ENCODE assay signal across 8 cellular contexts in genomic region chr3:158107508-158108095, GRCh38. TPM values are rescaled to one million over a fixed set of nuclear protein-coding genes. Genes with fewer than 3 reads are reported as not detected.
DNase-seq lines count a peak whose midpoint lies in the region; ATAC-seq lines count a peak whose summit lies in the region.

No MANE protein-coding gene starts in this region.

- in situ Hi-C loops in G401 (cut with HindIII; ENCODE audit: low sequenced_read_pairs), result no loop called here

- intact Hi-C loops in dendritic cell treated with granulocyte-macrophage colony-stimulating factor and Interleukin-4, amounts not matched to agents 40 ng/mL and 50 ng/mL, for 4 days (cut with micrococcal nuclease), result no loop called here

- H3K9me3 Mint-ChIP-seq in activated T-cell treated with anti-CD3 and anti-CD28 coated beads, Interleukin-2, amount 50 U/mL, for 4 hours, result peaks cover 6% of the 10 kb centered on the region
- H3K9me3 Mint-ChIP-seq in dendritic cell treated with granulocyte-macrophage colony-stimulating factor and Interleukin-4, amounts not matched to agents 40 ng/mL and 50 ng/mL, for 4 days, result peaks cover 1% of the 10 kb centered on the region
- H3K9me3 Mint-ChIP-seq in stimulated activated effector memory CD8-positive, alpha-beta T cell treated with anti-CD3 and anti-CD28 coated beads, Interleukin-12 subunit alpha, Interleukin-12 subunit beta, amount 100 ng/mL, for 72 hours, result no peaks in the 10 kb centered on the region

- H3K27me3 Mint-ChIP-seq in activated T-cell treated with anti-CD3 and anti-CD28 coated beads, Interleukin-2, amount 50 U/mL, for 4 hours (ENCODE audit: low read depth), result peaks cover 60% of the 10 kb centered on the region
- H3K27me3 Mint-ChIP-seq in dendritic cell treated with granulocyte-macrophage colony-stimulating factor and Interleukin-4, amounts not matched to agents 40 ng/mL and 50 ng/mL, for 4 days, result peaks cover 66% of the 10 kb centered on the region

- H3K36me3 Mint-ChIP-seq in activated T-cell treated with anti-CD3 and anti-CD28 coated beads, Interleukin-2, amount 50 U/mL, for 4 hours (ENCODE audit: insufficient read depth), result peaks cover 3% of the 10 kb centered on the region
- peaks cover 12% of the 10 kb centered on the region for H3K36me3 Mint-ChIP-seq in dendritic cell treated with granulocyte-macrophage colony-stimulating factor and Interleukin-4, amounts not matched to agents 40 ng/mL and 50 ng/mL, for 4 days (ENCODE audit: low read depth)
- peaks cover 25% of the 10 kb centered on the region for H3K36me3 Mint-ChIP-seq in stimulated activated effector memory CD8-positive, alpha-beta T cell treated with anti-CD3 and anti-CD28 coated beads, Interleukin-12 subunit alpha, Interleukin-12 subunit beta, amount 100 ng/mL, for 72 hours

- no peak for ATAC-seq in activated T-cell treated with anti-CD3 and anti-CD28 coated beads, Interleukin-2, amount 50 U/mL, for 4 hours
- no peak for ATAC-seq in stimulated activated effector memory CD8-positive, alpha-beta T cell treated with anti-CD3 and anti-CD28 coated beads, Interleukin-12 subunit alpha, Interleukin-12 subunit beta, amount 100 ng/mL, for 72 hours
- ATAC-seq in HG02981 (IDR thresholded peaks at IDR 0.05; ENCODE audit: unreplicated experiment), result no peak

- DNase-seq in activated T-cell treated with anti-CD3 and anti-CD28 coated beads, Interleukin-2, amount 50 U/mL, for 4 hours, result no peak
- DNase-seq in activated T-cell treated with anti-CD3 and anti-CD28 coated beads for 4 hours (no peak), NCI-H146 (lab: John Stamatoyannopoulos, UW) (peak; percentile 62), Kasumi-1 (lab: John Stamatoyannopoulos, UW) (no peak), G401 (ENCODE audit: low spot score) (no peak)
- no peak for DNase-seq in stimulated activated effector memory CD8-positive, alpha-beta T cell treated with anti-CD3 and anti-CD28 coated beads, Interleukin-12 subunit alpha, Interleukin-12 subunit beta, amount 100 ng/mL, for 72 hours (ENCODE audit: low spot score in 2 of 2)

- peaks cover 59% of the 10 kb centered on the region for H3K4me1 Mint-ChIP-seq in activated T-cell treated with anti-CD3 and anti-CD28 coated beads, Interleukin-2, amount 50 U/mL, for 4 hours (ENCODE audit: low read depth)
- peaks cover 73% of the 10 kb centered on the region for H3K4me1 Mint-ChIP-seq in dendritic cell treated with granulocyte-macrophage colony-stimulating factor and Interleukin-4, amounts not matched to agents 40 ng/mL and 50 ng/mL, for 4 days (ENCODE audit: low read depth)
- H3K4me1 Mint-ChIP-seq in stimulated activated effector memory CD8-positive, alpha-beta T cell treated with anti-CD3 and anti-CD28 coated beads, Interleukin-12 subunit alpha, Interleukin-12 subunit beta, amount 100 ng/mL, for 72 hours, result peaks cover 66% of the 10 kb centered on the region

- H3K27ac Mint-ChIP-seq in dendritic cell treated with granulocyte-macrophage colony-stimulating factor and Interleukin-4, amounts not matched to agents 40 ng/mL and 50 ng/mL, for 4 days, result no peak overlapping the region
- no peak overlapping the region for H3K27ac Mint-ChIP-seq in stimulated activated effector memory CD8-positive, alpha-beta T cell treated with anti-CD3 and anti-CD28 coated beads, Interleukin-12 subunit alpha, Interleukin-12 subunit beta, amount 100 ng/mL, for 72 hours

- peak overlapping the region; percentile 67 for H3K4me3 Mint-ChIP-seq in activated T-cell treated with anti-CD3 and anti-CD28 coated beads, Interleukin-2, amount 50 U/mL, for 4 hours
- H3K4me3 Mint-ChIP-seq in dendritic cell treated with granulocyte-macrophage colony-stimulating factor and Interleukin-4, amounts not matched to agents 40 ng/mL and 50 ng/mL, for 4 days, result peak overlapping the region; percentile 59
- H3K4me3 Mint-ChIP-seq in stimulated activated effector memory CD8-positive, alpha-beta T cell treated with anti-CD3 and anti-CD28 coated beads, Interleukin-12 subunit alpha, Interleukin-12 subunit beta, amount 100 ng/mL, for 72 hours, result peak overlapping the region; percentile 88

RNA-seq across cellular contexts. Expression of gene SHOX2, which starts 1.4 kb away (rescaled TPM):
- total RNA-seq in activated T-cell treated with anti-CD3 and anti-CD28 coated beads, Interleukin-2, amount 50 U/mL, for 4 hours, result not detected
- 13.9 and 16.9 TPM in 2 replicates for total RNA-seq in G401 (2014; rRNA removed; shearing (Covaris generic))

RNA-seq across cellular contexts. Expression of gene RSRC1, which starts 2.3 kb away (rescaled TPM):
- 10 to 100 TPM; 31.6 to 32.4 (median 32.1) TPM for total RNA-seq in activated T-cell treated with anti-CD3 and anti-CD28 coated beads, Interleukin-2, amount 50 U/mL, for 4 hours
- total RNA-seq in G401 (2014; rRNA removed; shearing (Covaris generic)), result 34.1 and 41.9 TPM in 2 replicates

Comparison
In these comparisons a context has a peak if more than half of its experiments do, and no peak if none do; other contexts are left out.
1. RNA of gene SHOX2, which starts 1.4 kb away (total RNA-seq): 13.9 to 16.9 TPM in G401; not detected in activated T-cell treated with anti-CD3 and anti-CD28 coated beads, Interleukin-2, amount 50 U/mL, for 4 hours; every median in the first group is over 10 times any median in the second.
2. Peak in every context shown above with its lines, with median percentiles within 50 percentile points of each other: H3K4me3 Mint-ChIP-seq.